Comparison of ENCODE assay signal across 10 cellular contexts in genomic region chr3:72265250-72265649, GRCh38.
DNase-seq lines count a peak whose midpoint lies in the region; ATAC-seq, FAIRE-seq and TF ChIP-seq lines count a peak whose summit lies in the region.
"Had no signal": no experiment of that assay in that cellular context is flagged by ENCODE, and none has a peak within 500 bp of the region (broad histone marks: within the 10 kb centered on the region; RNA-seq: fewer than 3 reads in every experiment).

No MANE protein-coding gene starts in this region.

- no peak overlapping the region for H3K4me2 ChIP-seq in hepatocyte

- H3K4me3 ChIP-seq in RWPE2 (ENCODE audit: severe bottlenecking) (no peak overlapping the region), hepatocyte (no peak overlapping the region), small intestine (ENCODE audit: low read depth in 1 of 2, low read length in 2 of 2) (no peak overlapping the region)

- no peaks in the 10 kb centered on the region for H3K36me3 ChIP-seq in RWPE2 (ENCODE audit: low read depth)
- H3K36me3 ChIP-seq in hepatocyte (replicated peaks; ENCODE audit: insufficient read depth, low read depth) = no peaks in the 10 kb centered on the region
- H3K36me3 ChIP-seq in small intestine (ENCODE audit: control insufficient read depth in 2 of 2, insufficient read depth in 2 of 2, low read length in 2 of 2) = no peaks in the 10 kb centered on the region

- DNase-seq in RWPE2 (ENCODE audit: low spot score) (no peak), hepatocyte (ENCODE audit: low spot score) (no peak), urothelium cell line (ENCODE audit: low spot score) (no peak), small intestine (no peak), anterior cingulate cortex (lab: John Stamatoyannopoulos, UW) (no peak)
- DNase-seq: activated naive CD8-positive, alpha-beta T cell treated with anti-CD3 and anti-CD28 coated beads, Interleukin-2, amount 10 ng/mL, durations not matched to agents 7 days and 5 days; GOT3 had no signal

- no peak overlapping the region for H3K27ac ChIP-seq in 22Rv1
- H3K27ac ChIP-seq in RWPE2 (ENCODE audit: poor library complexity, severe bottlenecking) = no peak overlapping the region
- no peak overlapping the region for H3K27ac ChIP-seq in hepatocyte
- no peak overlapping the region for H3K27ac ChIP-seq in small intestine (ENCODE audit: low read depth in 1 of 2, low read length in 1 of 2)

- no peak overlapping the region for H2AFZ ChIP-seq in hepatocyte

- 40% methylated on average over 4 of the region's 4 CpGs for WGBS in hepatocyte (ENCODE audit: low lambda C conversion rate, missing lambda C conversion rate)
- WGBS in small intestine, 3 donors = 70 to 77% (median 72%) methylated on average over 4 of the region's 4 CpGs

- FAIRE-seq in urothelium cell line (lab: Jason Lieb, UNC) (no peak), small intestine (lab: Jason Lieb, UNC) (no peak)

- TF ChIP-seq CTCF in 22Rv1 (IDR thresholded peaks at IDR 0.05) (peak; percentile 25), GM12873 (IDR thresholded peaks at IDR 0.05; ENCODE audit: insufficient read depth, low read depth, low read length, missing control alignments) (peak; percentile 34), RWPE2 (IDR thresholded peaks at IDR 0.05; ENCODE audit: poor library complexity, severe bottlenecking) (peak; percentile 20), hepatocyte (IDR thresholded peaks at IDR 0.05; ENCODE audit: poor library complexity) (peak; percentile 49)

- no peaks in the 10 kb centered on the region for H4K20me1 ChIP-seq in hepatocyte (ENCODE audit: insufficient read depth, poor library complexity, severe bottlenecking)

- no peaks in the 10 kb centered on the region for H3K79me2 ChIP-seq in hepatocyte

- H3K9me2 ChIP-seq in hepatocyte (replicated peaks; ENCODE audit: insufficient read depth) = no peaks in the 10 kb centered on the region

- ATAC-seq in RWPE2 (ENCODE audit: low read depth) = no peak
- ATAC-seq in esophagus mucosa = no peak

- H3K9me3 ChIP-seq in RWPE2 (ENCODE audit: severe bottlenecking) (no peaks in the 10 kb centered on the region), hepatocyte (ENCODE audit: low read depth) (no peaks in the 10 kb centered on the region), small intestine (ENCODE audit: control insufficient read depth, low read depth) (no peaks in the 10 kb centered on the region)

- H3K27me3 ChIP-seq in RWPE2 (ENCODE audit: insufficient read depth, poor library complexity, severe bottlenecking) (no peaks in the 10 kb centered on the region), hepatocyte (no peaks in the 10 kb centered on the region), small intestine (ENCODE audit: control insufficient read depth in 2 of 2, insufficient read depth in 2 of 2, low read length in 2 of 2) (no peaks in the 10 kb centered on the region)

- H3K4me1 ChIP-seq in RWPE2 (ENCODE audit: insufficient read depth, poor library complexity, severe bottlenecking) = peaks cover 7% of the 10 kb centered on the region
- peaks cover 9% of the 10 kb centered on the region for H3K4me1 ChIP-seq in hepatocyte (ENCODE audit: insufficient read depth)
- peaks cover 0 to 2% of the 10 kb centered on the region in 2 donors for H3K4me1 ChIP-seq in small intestine (ENCODE audit: control insufficient read depth in 2 of 2, insufficient read depth in 1 of 2, low read depth in 1 of 2, low read length in 1 of 2)
